ENCODE assay signal across 17 cellular contexts in genomic region chr12:27367078-27367477, GRCh38. TPM values are rescaled to one million over a fixed set of nuclear protein-coding genes. Genes with fewer than 3 reads are reported as not detected.
DNase-seq lines count a peak whose midpoint lies in the region; ATAC-seq, FAIRE-seq and TF ChIP-seq lines count a peak whose summit lies in the region.
"Had no signal": no experiment of that assay in that cellular context is flagged by ENCODE, and none has a peak within 500 bp of the region (broad histone marks: within the 10 kb centered on the region; RNA-seq: fewer than 3 reads in every experiment).

No MANE protein-coding gene starts in this region.

- H3K36me3 ChIP-seq in mammary epithelial cell (ENCODE audit: insufficient read depth, low read length) (peaks cover 6% of the 10 kb centered on the region), endothelial cell of umbilical vein (ENCODE audit: control insufficient read depth in 2 of 2, extremely low read depth in 1 of 2, insufficient read depth in 2 of 2, low read length in 2 of 2) (no peaks in the 10 kb centered on the region)

- no peak overlapping the region for H3K27ac Mint-ChIP-seq in MCF 10A (ENCODE audit: low read depth, unreplicated experiment)
- H3K27ac Mint-ChIP-seq: CD4-positive, alpha-beta memory T cell had no signal

- in situ Hi-C loops in mammary epithelial cell (cut with MboI; ENCODE audit: low sequenced_read_pairs in 2 of 2): no loop called here

- no TSS peak for BruUV-seq in mammary epithelial cell (replicated peaks; lab: Mats Ljungman, UMichigan)
- BruUV-seq in MCF 10A (replicated peaks; lab: Mats Ljungman, UMichigan): no TSS peak
- no TSS peak for BruUV-seq in endothelial cell of umbilical vein (replicated peaks; lab: Mats Ljungman, UMichigan)

- TF ChIP-seq CTCF in mammary epithelial cell (conservative IDR thresholded peaks at IDR 0.05 in 1 of 2, IDR thresholded peaks at IDR 0.05 in 1 of 2; ENCODE audit: extremely low read depth in 1 of 2, insufficient read depth in 1 of 2, low read depth in 1 of 2, low read length in 2 of 2): no peak
- TF ChIP-seq CTCF in MCF 10A (IDR thresholded peaks at IDR 0.05; ENCODE audit: unreplicated experiment): no peak
- no peak for TF ChIP-seq CTCF in endothelial cell of umbilical vein (IDR thresholded peaks at IDR 0.05; ENCODE audit: extremely low read depth in 1 of 2, insufficient read depth in 1 of 2, low read depth in 1 of 2, low read length in 2 of 2)

- no peaks in the 10 kb centered on the region for H4K20me1 ChIP-seq in mammary epithelial cell (ENCODE audit: insufficient read depth, low read length)
- peaks cover 2% of the 10 kb centered on the region for H4K20me1 ChIP-seq in endothelial cell of umbilical vein (replicated peaks; ENCODE audit: control insufficient read depth, extremely low read depth, insufficient read depth, low read length)

- H3K9ac ChIP-seq in mammary epithelial cell (ENCODE audit: insufficient read depth, low read length) (no peak overlapping the region), endothelial cell of umbilical vein (replicated peaks; ENCODE audit: extremely low read depth, insufficient read depth, low read length) (no peak overlapping the region)

- 85% methylated on average over 6 of the region's 6 CpGs for WGBS in mammary epithelial cell (ENCODE audit: low coverage, missing lambda C conversion rate)

- H3K27me3 ChIP-seq in mammary epithelial cell (ENCODE audit: insufficient read depth, low read length) (no peaks in the 10 kb centered on the region), endothelial cell of umbilical vein (ENCODE audit: control insufficient read depth in 2 of 2, insufficient read depth in 2 of 2, low read length in 2 of 2) (no peaks in the 10 kb centered on the region)

- DNase-seq in mammary epithelial cell (peak; percentile 21), MCF 10A (ENCODE audit: unreplicated experiment) (no peak), RKO (ENCODE audit: low spot score) (peak; percentile 26), endothelial cell of umbilical vein (ENCODE audit: low read depth, low spot score) (no peak), middle frontal gyrus (ENCODE audit: extremely low spot score, low spot score) (no peak), T1000 (lab: John Stamatoyannopoulos, UW) (no peak), NCI-H526 treated with DMSO at 0.1 percent for 48 hours (lab: John Stamatoyannopoulos, UW) (no peak)
- DNase-seq: CD4-positive, alpha-beta memory T cell; DMS79; NCI-H1417 treated with DMSO at 0.1 percent for 48 hours; NCI-H1930; NCI-H774; PC-9 had no signal

- intact Hi-C loops in mammary epithelial cell (cut with micrococcal nuclease): no loop called here
- intact Hi-C loops in MCF 10A (cut with micrococcal nuclease): no loop called here
- intact Hi-C loops in endothelial cell of umbilical vein (cut with micrococcal nuclease): loop anchor here (2.0 kb wide), 1 partner anchor 24 kb away; no protein-coding TSS in a partner anchor

- no peak for TF ChIP-seq POLR2A in endothelial cell of umbilical vein (IDR thresholded peaks at IDR 0.05; ENCODE audit: low read depth, low read length)

- dilution Hi-C loops in mammary epithelial cell (cut with HindIII; ENCODE audit: low sequenced_read_pairs) (no loop called here), endothelial cell of umbilical vein (cut with MboI; ENCODE audit: extremely low pct_ligation_motif_present, low sequenced_read_pairs) (no loop called here)

- ATAC-seq in GM21529 (IDR thresholded peaks at IDR 0.05; ENCODE audit: unreplicated experiment): no peak

- POLR2A ChIA-PET in MCF 10A (lab: Yijun Ruan, JAX): no interaction called here
- POLR2A ChIA-PET in endothelial cell of umbilical vein (lab: Charles Lee): no interaction called here

- H3K4me3 Mint-ChIP-seq in MCF 10A (ENCODE audit: unreplicated experiment): no peak overlapping the region
- H3K4me3 Mint-ChIP-seq: CD4-positive, alpha-beta memory T cell had no signal

- no peak overlapping the region for H3K4me2 ChIP-seq in mammary epithelial cell (ENCODE audit: insufficient read depth, low read depth, low read length)
- H3K4me2 ChIP-seq in endothelial cell of umbilical vein (ENCODE audit: insufficient read depth, low read length): peak overlapping the region; percentile 22
- H3K4me2 ChIP-seq: PC-9 had no signal

- H3K9me3 ChIP-seq in mammary epithelial cell (replicated peaks; ENCODE audit: insufficient read depth, low read length): no peaks in the 10 kb centered on the region
- H3K9me3 ChIP-seq in endothelial cell of umbilical vein (replicated peaks; ENCODE audit: control insufficient read depth, insufficient read depth, low read length): no peaks in the 10 kb centered on the region

- peaks cover 7% of the 10 kb centered on the region for H3K9me3 Mint-ChIP-seq in MCF 10A (ENCODE audit: unreplicated experiment)

- H3K4me1 ChIP-seq in mammary epithelial cell (ENCODE audit: insufficient read depth, low read length) (no peaks in the 10 kb centered on the region), endothelial cell of umbilical vein (ENCODE audit: control insufficient read depth, extremely low read depth, insufficient read depth, low read length) (peaks cover 9% of the 10 kb centered on the region)

- CTCF ChIA-PET in mammary epithelial cell (lab: Charles Lee; ENCODE audit: low non-redundant PET) (no interaction called here), MCF 10A (lab: Yijun Ruan, JAX) (interaction anchor here (1.2 kb wide), 1 partner anchor 20 kb away, joined by 3 read pairs; no protein-coding TSS in a partner anchor), endothelial cell of umbilical vein (lab: Charles Lee) (interaction anchor here (1.2 to 1.8 kb wide), 4 partner anchors 10 to 43 kb away, joined by 4 to 6 read pairs (median 4); no protein-coding TSS in a partner anchor)

- H2AFZ ChIP-seq in mammary epithelial cell (ENCODE audit: low read depth, low read length): no peak overlapping the region
- no peak overlapping the region for H2AFZ ChIP-seq in endothelial cell of umbilical vein (ENCODE audit: low read depth, low read length)
- H2AFZ ChIP-seq: PC-9 had no signal

- H3K27ac ChIP-seq in mammary epithelial cell (ENCODE audit: insufficient read depth, low read depth, low read length): no peak overlapping the region
- no peak overlapping the region for H3K27ac ChIP-seq in endothelial cell of umbilical vein (ENCODE audit: insufficient read depth, low read depth, low read length)
- H3K27ac ChIP-seq: 22Rv1, HL-60, PC-9 had no signal

- H3K36me3 Mint-ChIP-seq in MCF 10A (ENCODE audit: insufficient read depth, unreplicated experiment): no peaks in the 10 kb centered on the region
- H3K36me3 Mint-ChIP-seq: CD4-positive, alpha-beta memory T cell had no signal

- no peak for FAIRE-seq in endothelial cell of umbilical vein (lab: Jason Lieb, UNC)
- FAIRE-seq: GM12892 had no signal

- no peaks in the 10 kb centered on the region for H3K27me3 Mint-ChIP-seq in MCF 10A (ENCODE audit: insufficient read depth, unreplicated experiment)

- no peaks in the 10 kb centered on the region for H3K4me1 Mint-ChIP-seq in MCF 10A (ENCODE audit: insufficient read depth, unreplicated experiment)
- H3K4me1 Mint-ChIP-seq: CD4-positive, alpha-beta memory T cell had no signal

- no peaks in the 10 kb centered on the region for H3K9me1 ChIP-seq in endothelial cell of umbilical vein (replicated peaks; ENCODE audit: control insufficient read depth, extremely low read depth, insufficient read depth, low read length)

- peaks cover 21% of the 10 kb centered on the region for H3K79me2 ChIP-seq in mammary epithelial cell (ENCODE audit: insufficient read depth, low read length)
- H3K79me2 ChIP-seq in endothelial cell of umbilical vein (ENCODE audit: control insufficient read depth, insufficient read depth, low read length): peaks cover 25% of the 10 kb centered on the region

- H3K4me3 ChIP-seq in mammary epithelial cell (replicated peaks in 1 of 3; ENCODE audit: insufficient read depth in 1 of 3, low read depth in 2 of 3, low read length in 3 of 3) (no peak overlapping the region), endothelial cell of umbilical vein (replicated peaks in 1 of 3; ENCODE audit: insufficient read depth in 1 of 3, low read depth in 1 of 3, low read length in 3 of 3) (no peak overlapping the region)
- H3K4me3 ChIP-seq: PC-9 had no signal

TF ChIP-seq in endothelial cell of umbilical vein, 7 proteins besides CTCF, POLR2A, EP300 and RAD21:
- TF ChIP-seq POLR2AphosphoS5 (IDR thresholded peaks at IDR 0.05; ENCODE audit: insufficient read depth, low read depth, low read length) (no peak), MYC (IDR thresholded peaks at IDR 0.05; ENCODE audit: low read depth, low read length) (no peak), FOS (IDR thresholded peaks at IDR 0.05; ENCODE audit: borderline replicate concordance, insufficient read depth, low read length) (no peak), JUN (IDR thresholded peaks at IDR 0.05; ENCODE audit: borderline replicate concordance, insufficient read depth, insufficient read length, low read depth) (no peak), GATA2 (IDR thresholded peaks at IDR 0.05; ENCODE audit: insufficient read depth, insufficient read length, low read depth, low read length) (no peak), EZH2 (IDR thresholded peaks at IDR 0.05; ENCODE audit: borderline replicate concordance, low read depth, low read length, severe bottlenecking) (no peak), MAX (IDR thresholded peaks at IDR 0.05; ENCODE audit: insufficient read depth, insufficient read length) (no peak)

RNA-seq across cellular contexts. Expression of gene BMAL2, which starts 34.4 kb away (rescaled TPM):
- total RNA-seq in mammary epithelial cell: 10 to 100 TPM in 1 of 2 donors, 1 to 10 TPM in 1; 8.8 to 51.6 TPM
- polyA plus RNA-seq in mammary epithelial cell: 12.7 TPM
- 21.8 TPM for polyA minus RNA-seq in mammary epithelial cell
- total RNA-seq in MCF 10A (2022): 18.0 and 20.0 TPM in 2 replicates
- 30.9 and 33.3 TPM in 2 replicates for total RNA-seq in endothelial cell of umbilical vein
- 5.4 and 5.9 TPM in 2 replicates for polyA plus RNA-seq in endothelial cell of umbilical vein
- polyA plus RNA-seq in endothelial cell of umbilical vein (2011; cell fraction: cytosol; rRNA removed): 9.4 and 10.3 TPM in 2 replicates
- 6.3 and 10.2 TPM in 2 replicates for polyA plus RNA-seq in endothelial cell of umbilical vein (2011; cell fraction: nucleus; rRNA removed)
- 26.8 and 35.4 TPM in 2 replicates for polyA plus RNA-seq in endothelial cell of umbilical vein (2012)
- polyA minus RNA-seq in endothelial cell of umbilical vein: 13.5 and 14.1 TPM in 2 replicates
- polyA minus RNA-seq in endothelial cell of umbilical vein (2011; cell fraction: cytosol; rRNA and poly(A)+ RNA removed): 8.7 TPM
- 9.4 and 10.3 TPM in 2 replicates for polyA minus RNA-seq in endothelial cell of umbilical vein (2011; cell fraction: nucleus; rRNA and poly(A)+ RNA removed)

Comparison
In these comparisons a context has a peak if more than half of its experiments do, and no peak if none do; other contexts are left out.
1. DNase-seq: peak in mammary epithelial cell (single experiment) and RKO (single experiment); none in MCF 10A (single experiment), endothelial cell of umbilical vein (single experiment), middle frontal gyrus (single experiment), T1000 (single experiment) and NCI-H526 treated with DMSO at 0.1 percent for 48 hours (single experiment).